In genomic region chrX:97685753-97686152, GRCh38 we compare ENCODE assay signal across 8 cellular contexts.
A peak's percentile ranks its signal among the peaks of the same experiment; 100 is the strongest.
DNase-seq lines count a peak whose midpoint lies in the region; ATAC-seq and TF ChIP-seq lines count a peak whose summit lies in the region.

No MANE protein-coding gene starts in this region.

- peaks cover 4% of the 10 kb centered on the region for H3K27me3 Mint-ChIP-seq in CD4-positive, CD25-positive, alpha-beta regulatory T cell

- no peak overlapping the region for H3K18ac ChIP-seq in IMR-90 (ENCODE audit: low read depth, low read length)

- no peaks in the 10 kb centered on the region for H3K9me3 ChIP-seq in CD4-positive, CD25-positive, alpha-beta regulatory T cell (ENCODE audit: control insufficient read depth in 2 of 2, low read length in 2 of 2)
- H3K9me3 ChIP-seq in IMR-90 (ENCODE audit: control insufficient read depth, insufficient read depth, low read length) = no peaks in the 10 kb centered on the region
- H3K9me3 ChIP-seq in upper lobe of right lung = no peaks in the 10 kb centered on the region
- no peaks in the 10 kb centered on the region for H3K9me3 ChIP-seq in vagina

- no peak overlapping the region for H4K91ac ChIP-seq in IMR-90 (ENCODE audit: insufficient read depth, low read depth, low read length)

- no peak overlapping the region for H3K9ac ChIP-seq in IMR-90 (ENCODE audit: low read depth, low read length)

- no peak overlapping the region for H3K27ac ChIP-seq in CD4-positive, CD25-positive, alpha-beta regulatory T cell (ENCODE audit: insufficient read depth, low read length, poor library complexity, severe bottlenecking)
- H3K27ac ChIP-seq in IMR-90 (ENCODE audit: insufficient read depth, low read length) (no peak overlapping the region), upper lobe of right lung (no peak overlapping the region), vagina (no peak overlapping the region)

- no peaks in the 10 kb centered on the region for H3K4me1 Mint-ChIP-seq in CD4-positive, CD25-positive, alpha-beta regulatory T cell

- peak; percentile 60 for TF ChIP-seq RAD21 in IMR-90 (IDR thresholded peaks at IDR 0.05; ENCODE audit: low read length)

- no peak overlapping the region for H3K14ac ChIP-seq in IMR-90 (replicated peaks; ENCODE audit: low read depth, low read length)

- in situ Hi-C loops in IMR-90 (cut with MboI; ENCODE audit: low sequenced_read_pairs) = loop anchor here (25.0 kb wide), 1 partner anchor 923 kb away; no protein-coding TSS in a partner anchor
- in situ Hi-C loops in SK-MEL-5 (cut with HindIII; ENCODE audit: low pct_unique_long_range_greater_than_20kb, low sequenced_read_pairs) = no loop called here

- CTCF ChIA-PET in IMR-90 (lab: Yijun Ruan, JAX) = interaction anchor here (0.6 to 1.0 kb wide), 3 partner anchors 11 to 718 kb away, joined by 3 to 4 read pairs (median 3); no protein-coding TSS in a partner anchor

- DNase-seq in CD4-positive, CD25-positive, alpha-beta regulatory T cell = peak in 2 of 3 donors; percentile 13 to 39
- DNase-seq in IMR-90 (peak; percentile 40), SK-MEL-5 (ENCODE audit: low read depth, low spot score) (peak; percentile 60), foreskin melanocyte (peak; percentile 0), upper lobe of right lung (no peak), vagina (ENCODE audit: extremely low spot score in 2 of 2) (no peak)
- DNase-seq in activated CD8-positive, alpha-beta memory T cell treated with anti-CD3 and anti-CD28 coated beads for 24 hours = no peak

- no peak overlapping the region for H2BK15ac ChIP-seq in IMR-90 (ENCODE audit: low read depth, low read length)

- H3K79me1 ChIP-seq in IMR-90 (ENCODE audit: low read depth in 1 of 2, low read length in 2 of 2) = no peaks in the 10 kb centered on the region

- no peak overlapping the region for H2AK5ac ChIP-seq in IMR-90 (ENCODE audit: low read depth, low read length)

- TF ChIP-seq POLR2A in IMR-90 (IDR thresholded peaks at IDR 0.05; ENCODE audit: low read depth, low read length) = no peak
- no peak for TF ChIP-seq POLR2A in vagina (IDR thresholded peaks at IDR 0.05)

- BruUV-seq in IMR-90 (replicated peaks; lab: Mats Ljungman, UMichigan) = no TSS peak

- H3K4me3 ChIP-seq in CD4-positive, CD25-positive, alpha-beta regulatory T cell (ENCODE audit: low read depth, low read length) = no peak overlapping the region
- H3K4me3 ChIP-seq in IMR-90 (ENCODE audit: insufficient read depth, low read depth, low read length) (no peak overlapping the region), upper lobe of right lung (no peak overlapping the region), vagina (no peak overlapping the region)

- H2BK5ac ChIP-seq in IMR-90 (ENCODE audit: low read depth, low read length, poor library complexity, severe bottlenecking) = no peak overlapping the region

- intact Hi-C loops in IMR-90 (cut with micrococcal nuclease) (loop anchor here (2.0 to 10.0 kb wide), 3 partner anchors 661 to 1311 kb away; no protein-coding TSS in a partner anchor), upper lobe of right lung (cut with DNase I) (no loop called here), vagina (cut with DNase I) (no loop called here)

- dilution Hi-C loops in IMR-90 (cut with HindIII; ENCODE audit: low sequenced_read_pairs, unreplicated experiment) = no loop called here

- peaks cover 0 to 3% (median 0%) of the 10 kb centered on the region in 7 donors for H3K9me3 Mint-ChIP-seq in CD4-positive, CD25-positive, alpha-beta regulatory T cell

- no peak overlapping the region for H2AK9ac ChIP-seq in IMR-90 (replicated peaks; ENCODE audit: low read depth, low read length, poor library complexity)

- H3K36me3 Mint-ChIP-seq in CD4-positive, CD25-positive, alpha-beta regulatory T cell = no peaks in the 10 kb centered on the region

- ATAC-seq in CD4-positive, CD25-positive, alpha-beta regulatory T cell (ENCODE audit: low read depth in 2 of 2) = no peak
- peak; percentile 88 for ATAC-seq in GM18861 (IDR thresholded peaks at IDR 0.05; ENCODE audit: unreplicated experiment)
- ATAC-seq in IMR-90 (ENCODE audit: low read depth) = peak; percentile 66; the same call in 1 of the 2 replicates
- no peak for ATAC-seq in upper lobe of right lung

- H4K5ac ChIP-seq in IMR-90 (ENCODE audit: low read depth, low read length) = no peak overlapping the region

- H2BK20ac ChIP-seq in IMR-90 (ENCODE audit: low read depth, low read length) = no peak overlapping the region

- no peaks in the 10 kb centered on the region for H3K27me3 ChIP-seq in CD4-positive, CD25-positive, alpha-beta regulatory T cell (ENCODE audit: control insufficient read depth, insufficient read depth, low read length)
- no peaks in the 10 kb centered on the region; the same call in none of the 2 replicates for H3K27me3 ChIP-seq in IMR-90 (ENCODE audit: control insufficient read depth, insufficient read depth, low read length)
- no peaks in the 10 kb centered on the region for H3K27me3 ChIP-seq in upper lobe of right lung
- H3K27me3 ChIP-seq in vagina = no peaks in the 10 kb centered on the region

- H3K4me1 ChIP-seq in CD4-positive, CD25-positive, alpha-beta regulatory T cell (ENCODE audit: control insufficient read depth, insufficient read depth, low read length, poor library complexity, severe bottlenecking) = no peaks in the 10 kb centered on the region
- H3K4me1 ChIP-seq in IMR-90 (ENCODE audit: control insufficient read depth, insufficient read depth, low read length) (no peaks in the 10 kb centered on the region), upper lobe of right lung (no peaks in the 10 kb centered on the region), vagina (no peaks in the 10 kb centered on the region)

- H3K27ac Mint-ChIP-seq in CD4-positive, CD25-positive, alpha-beta regulatory T cell = no peak overlapping the region

- H2AFZ ChIP-seq in IMR-90 (replicated peaks; ENCODE audit: low read length, poor library complexity) = no peak overlapping the region

- no peaks in the 10 kb centered on the region for H4K20me1 ChIP-seq in IMR-90 (ENCODE audit: insufficient read depth, low read length)

- no peaks in the 10 kb centered on the region for H3K9me1 ChIP-seq in IMR-90 (ENCODE audit: insufficient read depth, low read length)

- no peak overlapping the region for H4K8ac ChIP-seq in IMR-90 (ENCODE audit: low read depth in 2 of 2, low read length in 2 of 2)

- H3K4me2 ChIP-seq in IMR-90 (ENCODE audit: low read depth, low read length) = no peak overlapping the region

- TF ChIP-seq CTCF in IMR-90 (conservative IDR thresholded peaks at IDR 0.05; ENCODE audit: low read depth, low read length) (peak; percentile 63), upper lobe of right lung (IDR thresholded peaks at IDR 0.05) (peak; percentile 46), vagina (IDR thresholded peaks at IDR 0.05) (peak in 1 of 3 experiments; percentile 35)

- no peak overlapping the region for H3K4me3 Mint-ChIP-seq in CD4-positive, CD25-positive, alpha-beta regulatory T cell

- no CpG with 5 or more reads among the region's 4 CpGs for WGBS in IMR-90 (ENCODE audit: extremely low coverage in 2 of 2, insufficient read length in 1 of 2), 2 experiments

- no peak overlapping the region for H3K4ac ChIP-seq in IMR-90 (ENCODE audit: low read depth, low read length)

- no peak overlapping the region for H2BK120ac ChIP-seq in IMR-90 (ENCODE audit: low read depth, low read length)

- no peak overlapping the region for H3K23ac ChIP-seq in IMR-90 (ENCODE audit: low read depth, low read length)

- no peaks in the 10 kb centered on the region for H3K36me3 ChIP-seq in CD4-positive, CD25-positive, alpha-beta regulatory T cell (ENCODE audit: control insufficient read depth, insufficient read depth, low read length)
- H3K36me3 ChIP-seq in IMR-90 (ENCODE audit: control insufficient read depth, insufficient read depth, low read length) = no peaks in the 10 kb centered on the region
- no peaks in the 10 kb centered on the region for H3K36me3 ChIP-seq in upper lobe of right lung
- H3K36me3 ChIP-seq in vagina = no peaks in the 10 kb centered on the region

- no peak overlapping the region for H3K56ac ChIP-seq in IMR-90 (ENCODE audit: extremely low read depth, insufficient read depth, low read length)

- POLR2A ChIA-PET in IMR-90 (lab: Charles Lee; ENCODE audit: unreplicated experiment) = no interaction called here

TF ChIP-seq in IMR-90, 13 proteins besides CTCF, POLR2A, EP300 and RAD21:
- TF ChIP-seq SMC3 (IDR thresholded peaks at IDR 0.05; ENCODE audit: low read depth, low read length) (peak; percentile 60), MXI1 (IDR thresholded peaks at IDR 0.05; ENCODE audit: borderline replicate concordance, low read depth, low read length) (no peak), CHD1 (IDR thresholded peaks at IDR 0.05; ENCODE audit: low read depth, low read length) (no peak), NFE2L2 (IDR thresholded peaks at IDR 0.05; ENCODE audit: low read depth, low read length) (no peak), RCOR1 (IDR thresholded peaks at IDR 0.05; ENCODE audit: insufficient replicate concordance, low read length) (no peak)

Comparison
In these comparisons a context has a peak if more than half of its experiments do, and no peak if none do; other contexts are left out.
1. ATAC-seq: peak in GM18861 (single experiment) and IMR-90 (single experiment); none in CD4-positive, CD25-positive, alpha-beta regulatory T cell (0 of 2) and upper lobe of right lung (single experiment).
2. DNase-seq: peak in CD4-positive, CD25-positive, alpha-beta regulatory T cell (2 of 3), IMR-90 (single experiment), SK-MEL-5 (single experiment) and foreskin melanocyte (single experiment); none in upper lobe of right lung (single experiment), vagina (0 of 2) and activated CD8-positive, alpha-beta memory T cell treated with anti-CD3 and anti-CD28 coated beads for 24 hours (single experiment).